Comparison of ENCODE assay signal across 29 cellular contexts in the genomic region with DNA sequence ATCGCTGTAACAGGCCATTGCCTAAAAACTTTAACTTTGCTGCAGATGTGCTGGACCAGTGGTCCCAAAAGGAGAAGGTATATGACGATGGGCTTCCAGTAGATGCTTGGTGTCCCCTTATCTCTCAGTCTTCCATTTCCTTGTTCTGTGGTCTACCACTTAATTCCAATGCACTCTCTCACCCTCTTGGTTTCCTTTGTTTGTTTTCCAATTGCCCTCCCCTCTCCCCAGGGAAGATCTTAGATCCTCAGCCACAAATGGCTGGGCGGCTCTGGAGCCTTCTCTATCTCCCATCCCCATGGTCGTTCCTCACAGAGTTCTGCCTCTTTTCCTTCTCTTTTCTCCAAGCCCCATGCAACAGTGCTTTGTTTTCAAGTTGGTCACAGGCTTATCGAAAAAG. TPM values are rescaled to one million over a fixed set of nuclear protein-coding genes. Genes with fewer than 3 reads are reported as not detected.
"Had no signal": no experiment of that assay in that cellular context is flagged by ENCODE, and none has a peak within 500 bp of the region (broad histone marks: within the 10 kb centered on the region; RNA-seq: fewer than 3 reads in every experiment).

No MANE protein-coding gene starts in this region.

- H3K36me3 Mint-ChIP-seq: activated naive CD8-positive, alpha-beta T cell had no signal

- H3K9me3 Mint-ChIP-seq: activated CD4-positive, alpha-beta memory T cell treated with anti-CD3 and anti-CD28 coated beads, Interleukin-2, amount 10 ng/mL, durations not matched to agents 7 days and 5 days; activated naive CD4-positive, alpha-beta T cell treated with anti-CD3 and anti-CD28 coated beads for 36 hours; activated T-helper 17 cell treated with anti-CD3 and anti-CD28 coated beads, Interleukin-2, amount 50 U/mL, for 72 hours; central memory CD8-positive, alpha-beta T cell had no signal

- FAIRE-seq: RCC 7860 had no signal

- H3K36me3 ChIP-seq: WERI-Rb-1 had no signal

- H3K4me3 Mint-ChIP-seq: activated CD4-positive, alpha-beta memory T cell treated with anti-CD3 and anti-CD28 coated beads, Interleukin-2, amount 10 ng/mL, durations not matched to agents 7 days and 5 days; activated CD4-positive, alpha-beta T cell treated with anti-CD3 and anti-CD28 coated beads for 36 hours; activated naive CD4-positive, alpha-beta T cell treated with anti-CD3 and anti-CD28 coated beads for 36 hours; activated naive CD8-positive, alpha-beta T cell; activated T-helper 17 cell treated with anti-CD3 and anti-CD28 coated beads, Interleukin-2, amount 50 U/mL, for 72 hours; central memory CD8-positive, alpha-beta T cell; T-helper 17 cell had no signal

- DNase-seq: activated CD4-positive, alpha-beta memory T cell treated with anti-CD3 and anti-CD28 coated beads, Interleukin-2, amount 10 ng/mL, durations not matched to agents 7 days and 5 days; activated CD4-positive, alpha-beta T cell treated with anti-CD3 and anti-CD28 coated beads for 36 hours; activated CD4-positive, alpha-beta T cell treated with anti-CD3 and anti-CD28 coated beads, Interleukin-2, amount 50 U/mL, for 1 hour; activated gamma-delta T cell; activated naive CD4-positive, alpha-beta T cell treated with anti-CD3 and anti-CD28 coated beads for 36 hours; activated T-cell treated with anti-CD3 and anti-CD28 coated beads for 4 hours; activated T-cell treated with anti-CD3 and anti-CD28 coated beads, Interleukin-2, amount 50 U/mL, for 48 hours; KG1; NCI-H1092; NCI-H1694; NCI-H2029; NCI-H2107; NCI-H2171 treated with DMSO at 0.1 percent for 48 hours; NCI-H345; NCI-H510A; NCI-H526 treated with DMSO at 0.1 percent for 48 hours; NK-92 treated with Interleukin-12 subunit alpha and Interleukin-12 subunit beta, amount 100 ng/mL, for 24 hours; SHP77 treated with DMSO at 0.1 percent for 48 hours; T-helper 17 cell; T1000; WERI-Rb-1 had no signal

- H3K27ac ChIP-seq: WERI-Rb-1 had no signal

- H3K27ac Mint-ChIP-seq: activated CD4-positive, alpha-beta memory T cell treated with anti-CD3 and anti-CD28 coated beads, Interleukin-2, amount 10 ng/mL, durations not matched to agents 7 days and 5 days; activated CD4-positive, alpha-beta T cell treated with anti-CD3 and anti-CD28 coated beads for 36 hours; activated naive CD4-positive, alpha-beta T cell treated with anti-CD3 and anti-CD28 coated beads for 36 hours; activated naive CD8-positive, alpha-beta T cell; activated T-helper 17 cell treated with anti-CD3 and anti-CD28 coated beads, Interleukin-2, amount 50 U/mL, for 72 hours; T-helper 17 cell had no signal

- ATAC-seq: activated CD4-positive, alpha-beta T cell treated with anti-CD3 and anti-CD28 coated beads for 36 hours; activated T-helper 17 cell treated with anti-CD3 and anti-CD28 coated beads, Interleukin-2, amount 50 U/mL, for 72 hours; T-helper 17 cell had no signal

- H3K4me1 Mint-ChIP-seq: activated CD4-positive, alpha-beta memory T cell treated with anti-CD3 and anti-CD28 coated beads, Interleukin-2, amount 10 ng/mL, durations not matched to agents 7 days and 5 days; activated CD4-positive, alpha-beta T cell treated with anti-CD3 and anti-CD28 coated beads for 36 hours; activated T-helper 17 cell treated with anti-CD3 and anti-CD28 coated beads, Interleukin-2, amount 50 U/mL, for 72 hours; central memory CD8-positive, alpha-beta T cell; T-helper 17 cell had no signal

RNA-seq across cellular contexts. Expression of gene ACSM4, which starts 0.6 kb away (rescaled TPM):
- total RNA-seq: activated CD4-positive, alpha-beta memory T cell treated with anti-CD3 and anti-CD28 coated beads, Interleukin-2, amount 10 ng/mL, durations not matched to agents 7 days and 5 days; activated CD4-positive, alpha-beta T cell treated with anti-CD3 and anti-CD28 coated beads for 36 hours; activated CD8-positive, alpha-beta memory T cell treated with anti-CD3 and anti-CD28 coated beads for 36 hours; activated naive CD4-positive, alpha-beta T cell treated with anti-CD3 and anti-CD28 coated beads for 36 hours; activated T-helper 17 cell treated with anti-CD3 and anti-CD28 coated beads, Interleukin-2, amount 50 U/mL, for 72 hours; LHCN-M2; MCF 10A; SK-MEL-5; T-helper 17 cell had no signal
